9 cellular contexts compared by ENCODE assay signal in genomic region chr14:104967414-104968152, GRCh38. TPM values are rescaled to one million over a fixed set of nuclear protein-coding genes. Genes with fewer than 3 reads are reported as not detected.
DNase-seq lines count a peak whose midpoint lies in the region; ATAC-seq and TF ChIP-seq lines count a peak whose summit lies in the region.
"Had no signal": no experiment of that assay in that cellular context is flagged by ENCODE, and none has a peak within 500 bp of the region (broad histone marks: within the 10 kb centered on the region; RNA-seq: fewer than 3 reads in every experiment).

No MANE protein-coding gene starts in this region.

- DNase-seq in A172 (ENCODE audit: low spot score) (peak; percentile 17), Karpas-422 (peak; percentile 72), epithelial cell of proximal tubule (ENCODE audit: low read depth) (no peak), mucosa of descending colon (peak; percentile 9 to 73 (median 59)), NCI-H82 treated with DMSO at 0.1 percent for 48 hours (lab: John Stamatoyannopoulos, UW; ENCODE audit: unreplicated experiment) (no peak), foreskin melanocyte (no peak)

- peak overlapping the region; percentile 49 for H3K9ac ChIP-seq in Karpas-422 (ENCODE audit: low read length)

- no peaks in the 10 kb centered on the region for H3K9me2 ChIP-seq in Karpas-422 (replicated peaks; ENCODE audit: insufficient read depth, low read length)

- intact Hi-C loops in mucosa of descending colon (cut with DNase I, micrococcal nuclease): no loop called here

- H3K4me3 ChIP-seq in Karpas-422 (ENCODE audit: low read length) (peak overlapping the region; percentile 51), epithelial cell of proximal tubule (ENCODE audit: low read depth, low read length) (peak overlapping the region; percentile 31), mucosa of descending colon (no peak overlapping the region)

- H4K20me1 ChIP-seq in Karpas-422 (ENCODE audit: insufficient read depth, low read depth, low read length): no peaks in the 10 kb centered on the region; the same call in 1 of the 2 replicates

- no peak overlapping the region for H3K27ac ChIP-seq in Karpas-422 (ENCODE audit: low read length)
- H3K27ac ChIP-seq: VCaP had no signal

- no peaks in the 10 kb centered on the region for H3K9me3 ChIP-seq in Karpas-422 (ENCODE audit: low read length)
- H3K9me3 ChIP-seq in mucosa of descending colon: no peaks in the 10 kb centered on the region

- H3K79me2 ChIP-seq in Karpas-422 (ENCODE audit: low read length): no peaks in the 10 kb centered on the region

- H3K4me2 ChIP-seq in Karpas-422 (ENCODE audit: low read depth, low read length, poor library complexity, severe bottlenecking): peak overlapping the region; percentile 71

- ATAC-seq in mucosa of descending colon: peak; percentile 6
- no peak for ATAC-seq in HG02970 (IDR thresholded peaks at IDR 0.05; ENCODE audit: low FRiP score, unreplicated experiment)
- no peak for ATAC-seq in activated CD4-positive, CD25-positive, alpha-beta regulatory T cell treated with anti-CD3 and anti-CD28 coated beads, Interleukin-2, amount 50 U/mL, for 24 hours

- H3K4me1 ChIP-seq in Karpas-422 (ENCODE audit: low read length) (peaks cover 25% of the 10 kb centered on the region), mucosa of descending colon (ENCODE audit: low read depth) (peaks cover 33% of the 10 kb centered on the region)

- peak overlapping the region; percentile 1; the same call in 1 of the 2 replicates for H2AFZ ChIP-seq in Karpas-422 (ENCODE audit: low read length)

- H3K36me3 ChIP-seq in Karpas-422 (ENCODE audit: insufficient read depth, low read length) (no peaks in the 10 kb centered on the region), mucosa of descending colon (ENCODE audit: low read depth) (no peaks in the 10 kb centered on the region)

- no peak for TF ChIP-seq CTCF in epithelial cell of proximal tubule (conservative IDR thresholded peaks at IDR 0.05; ENCODE audit: low read depth, low read length)
- no peak for TF ChIP-seq CTCF in mucosa of descending colon (IDR thresholded peaks at IDR 0.05)

- H3K27me3 ChIP-seq in Karpas-422 (ENCODE audit: low read length): no peaks in the 10 kb centered on the region

RNA-seq across cellular contexts. Expression of gene AHNAK2, which starts 10.6 kb away (rescaled TPM):
- total RNA-seq in A172 (2014; rRNA removed; shearing (Covaris generic)): 162 and 191 TPM in 2 replicates
- under 0.01 TPM in 1 of 2 replicates, not detected in the other for total RNA-seq in Karpas-422 (2014; rRNA removed; shearing (Covaris generic); ENCODE audit: low replicate concordance)
- total RNA-seq in epithelial cell of proximal tubule (16.6 and 20.8 TPM in 2 replicates), mucosa of descending colon (100 to 1,000 TPM in 1 of 3 donors, 10 to 100 TPM in 1, 1 to 10 TPM in 1; 4.6 to 145 (median 20.3) TPM)

RNA-seq across cellular contexts. Expression of gene CLBA1, which starts 18.0 kb away (rescaled TPM):
- 9.9 and 11.1 TPM in 2 replicates for total RNA-seq in A172 (2014; rRNA removed; shearing (Covaris generic))
- 9.4 and 14.5 TPM in 2 replicates for total RNA-seq in Karpas-422 (2014; rRNA removed; shearing (Covaris generic); ENCODE audit: low replicate concordance)
- total RNA-seq in epithelial cell of proximal tubule (4.5 and 5.0 TPM in 2 replicates), mucosa of descending colon (1 to 10 TPM; 6.0 to 8.4 (median 6.9) TPM)

RNA-seq across cellular contexts. Expression of gene PLD4, which starts 42.9 kb away (rescaled TPM):
- total RNA-seq in A172 (2014; rRNA removed; shearing (Covaris generic)): not detected in 2 replicates
- total RNA-seq in Karpas-422 (2014; rRNA removed; shearing (Covaris generic); ENCODE audit: low replicate concordance): 146 and 265 TPM in 2 replicates
- total RNA-seq in epithelial cell of proximal tubule (not detected in 2 replicates), mucosa of descending colon (1 to 10 TPM in 1 of 3 donors, under 1 TPM in 2; 0.38 to 2.2 (median 0.39) TPM)

RNA-seq across cellular contexts. Expression of gene CDCA4, which starts 53.3 kb away (rescaled TPM):
- 37.2 and 40.4 TPM in 2 replicates for total RNA-seq in A172 (2014; rRNA removed; shearing (Covaris generic))
- 25.2 and 33.5 TPM in 2 replicates for total RNA-seq in Karpas-422 (2014; rRNA removed; shearing (Covaris generic); ENCODE audit: low replicate concordance)
- 46.9 and 78.7 TPM in 2 replicates for total RNA-seq in epithelial cell of proximal tubule
- 1 to 10 TPM; 4.3 to 8.7 (median 5.6) TPM for total RNA-seq in mucosa of descending colon

Comparison
In these comparisons a context has a peak if more than half of its experiments do, and no peak if none do; other contexts are left out.
1. DNase-seq: peak in A172 (single experiment), Karpas-422 (single experiment) and mucosa of descending colon (3 of 3); none in epithelial cell of proximal tubule (single experiment), NCI-H82 treated with DMSO at 0.1 percent for 48 hours (single experiment) and foreskin melanocyte (single experiment).
2. RNA of gene PLD4, which starts 42.9 kb away (total RNA-seq): 146 to 265 TPM in Karpas-422; 0.38 to 2.2 TPM in mucosa of descending colon, not detected in A172 and not detected in epithelial cell of proximal tubule; every median in the first group is over 10 times any median in the second.